1 cellular context compared by ENCODE assay signal in genomic region chr17:379531-380200, GRCh38.
TF ChIP-seq lines count a peak whose summit lies in the region.

No MANE protein-coding gene starts in this region.

TF ChIP-seq in H1, 55 proteins besides CTCF, POLR2A, EP300 and RAD21:
- no peak for TF ChIP-seq EGR1 (IDR thresholded peaks at IDR 0.05; ENCODE audit: borderline replicate concordance, low read depth, low read length)
- no peak for TF ChIP-seq ATF3 (IDR thresholded peaks at IDR 0.05; ENCODE audit: insufficient read depth, low read depth, low read length)
- TF ChIP-seq KDM5A (IDR thresholded peaks at IDR 0.05; ENCODE audit: low read length) = no peak
- no peak for TF ChIP-seq SIX5 (IDR thresholded peaks at IDR 0.05; ENCODE audit: low read depth, low read length)
- no peak for TF ChIP-seq E2F6 (IDR thresholded peaks at IDR 0.05)
- TF ChIP-seq SP4 (IDR thresholded peaks at IDR 0.05; ENCODE audit: low read length) = no peak
- no peak for TF ChIP-seq TCF12 (IDR thresholded peaks at IDR 0.05; ENCODE audit: low read depth, low read length)
- TF ChIP-seq, protein P1, sequence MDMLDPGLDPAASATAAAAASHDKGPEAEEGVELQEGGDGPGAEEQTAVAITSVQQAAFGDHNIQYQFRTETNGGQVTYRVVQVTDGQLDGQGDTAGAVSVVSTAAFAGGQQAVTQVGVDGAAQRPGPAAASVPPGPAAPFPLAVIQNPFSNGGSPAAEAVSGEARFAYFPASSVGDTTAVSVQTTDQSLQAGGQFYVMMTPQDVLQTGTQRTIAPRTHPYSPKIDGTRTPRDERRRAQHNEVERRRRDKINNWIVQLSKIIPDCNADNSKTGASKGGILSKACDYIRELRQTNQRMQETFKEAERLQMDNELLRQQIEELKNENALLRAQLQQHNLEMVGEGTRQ (IDR thresholded peaks at IDR 0.05; ENCODE audit: low read length) = no peak
- TF ChIP-seq CHD2 (IDR thresholded peaks at IDR 0.05; ENCODE audit: low read length) = no peak
- no peak for TF ChIP-seq POU5F1 (IDR thresholded peaks at IDR 0.05; ENCODE audit: low read depth, low read length)
- no peak for TF ChIP-seq GTF2F1 (IDR thresholded peaks at IDR 0.05; ENCODE audit: borderline replicate concordance, low read depth, low read length)
- TF ChIP-seq PHF8 (conservative IDR thresholded peaks at IDR 0.05; ENCODE audit: low read depth, low read length) = no peak
